ENCODE assay signal across 1 cellular context in genomic region chr5:142817961-142818431, GRCh38.
TF ChIP-seq lines count a peak whose summit lies in the region.

No MANE protein-coding gene starts in this region.

TF ChIP-seq in GM23338, 12 proteins besides CTCF, POLR2A, EP300 and RAD21 (continued from another document):
- TF ChIP-seq ZNF462 (CRISPR knock-in tag; IDR thresholded peaks at IDR 0.05) (no peak), ZNF114 (CRISPR knock-in tag; IDR thresholded peaks at IDR 0.05) (no peak), JUNB (IDR thresholded peaks at IDR 0.05; ENCODE audit: unreplicated experiment) (no peak), CREB1 (CRISPR knock-in tag; IDR thresholded peaks at IDR 0.05; ENCODE audit: low read depth) (no peak), EZH2phosphoT487 (IDR thresholded peaks at IDR 0.05; ENCODE audit: unreplicated experiment) (no peak), POLR2AphosphoS5 (IDR thresholded peaks at IDR 0.05; ENCODE audit: low read depth) (no peak), STAT1 (IDR thresholded peaks at IDR 0.05; ENCODE audit: unreplicated experiment) (no peak), REST (IDR thresholded peaks at IDR 0.05; ENCODE audit: unreplicated experiment) (no peak)
